Comparison of ENCODE assay signal across 13 cellular contexts in genomic region chr2:57877811-57878572, GRCh38.
DNase-seq lines count a peak whose midpoint lies in the region; TF ChIP-seq lines count a peak whose summit lies in the region.
"Had no signal": no experiment of that assay in that cellular context is flagged by ENCODE, and none has a peak within 500 bp of the region (broad histone marks: within the 10 kb centered on the region; RNA-seq: fewer than 3 reads in every experiment).

No MANE protein-coding gene starts in this region.

- TF ChIP-seq CTCF in left ventricle myocardium inferior (IDR thresholded peaks at IDR 0.05; ENCODE audit: borderline replicate concordance) (no peak), GM13976 (IDR thresholded peaks at IDR 0.05; ENCODE audit: borderline replicate concordance, control extremely low read depth, extremely low read depth, insufficient read depth, missing control alignments) (no peak)

- intact Hi-C loops in left ventricle myocardium inferior (cut with micrococcal nuclease): no loop called here

- DNase-seq in COR-L47 (lab: John Stamatoyannopoulos, UW) (peak; percentile 40), NCI-H1436 (lab: John Stamatoyannopoulos, UW) (peak; percentile 77), NCI-H748 treated with DMSO at 0.1 percent for 48 hours (lab: John Stamatoyannopoulos, UW) (peak; percentile 59), left ventricle myocardium inferior (no peak), GM13976 (ENCODE audit: low spot score) (no peak), SW 1271 (lab: John Stamatoyannopoulos, UW) (no peak)
- no peak for DNase-seq in stimulated activated CD4-positive, alpha-beta T cell treated with anti-CD3 and anti-CD28 coated beads, Interleukin-2, amount 100 ng/mL, for 48 hours
- DNase-seq: activated B cell treated with CpG ODN at 0.5 μM for 24 hours; activated T-cell treated with anti-CD3 and anti-CD28 coated beads, Interleukin-2, amount 50 U/mL, for 48 hours; GF-D8; tibial artery had no signal

- in situ Hi-C loops in GM13976 (cut with MboI; ENCODE audit: low sequenced_read_pairs, unreplicated experiment): no loop called here

- H3K27me3 ChIP-seq in layer of hippocampus (ENCODE audit: control insufficient read depth, insufficient read depth, low read length) (no peaks in the 10 kb centered on the region), left ventricle myocardium inferior (ENCODE audit: low read depth) (no peaks in the 10 kb centered on the region)
- H3K27me3 ChIP-seq: SJSA1, tibial artery had no signal

- H3K36me3 ChIP-seq in left ventricle myocardium inferior: no peaks in the 10 kb centered on the region
- H3K36me3 ChIP-seq: SJSA1, tibial artery had no signal

- H3K4me1 ChIP-seq in left ventricle myocardium inferior: no peaks in the 10 kb centered on the region

- no peaks in the 10 kb centered on the region for H3K9me3 ChIP-seq in left ventricle myocardium inferior (replicated peaks)
- H3K9me3 ChIP-seq: SJSA1, tibial artery had no signal

- H3K4me3 ChIP-seq in left ventricle myocardium inferior: no peak overlapping the region
- H3K4me3 ChIP-seq: SJSA1, tibial artery had no signal

- peak overlapping the region; percentile 19 for H3K27ac ChIP-seq in layer of hippocampus (ENCODE audit: low read depth, low read length)
- no peak overlapping the region for H3K27ac ChIP-seq in left ventricle myocardium inferior (replicated peaks)
- H3K27ac ChIP-seq: SJSA1, tibial artery had no signal

Comparison
In these comparisons a context has a peak if more than half of its experiments do, and no peak if none do; other contexts are left out.
1. DNase-seq: peak in COR-L47 (single experiment), NCI-H1436 (single experiment) and NCI-H748 treated with DMSO at 0.1 percent for 48 hours (single experiment); none in left ventricle myocardium inferior (single experiment), stimulated activated CD4-positive, alpha-beta T cell treated with anti-CD3 and anti-CD28 coated beads, Interleukin-2, amount 100 ng/mL, for 48 hours (0 of 2), GM13976 (single experiment) and SW 1271 (0 of 2).